Comparison of ENCODE assay signal across 8 cellular contexts in the genomic region with DNA sequence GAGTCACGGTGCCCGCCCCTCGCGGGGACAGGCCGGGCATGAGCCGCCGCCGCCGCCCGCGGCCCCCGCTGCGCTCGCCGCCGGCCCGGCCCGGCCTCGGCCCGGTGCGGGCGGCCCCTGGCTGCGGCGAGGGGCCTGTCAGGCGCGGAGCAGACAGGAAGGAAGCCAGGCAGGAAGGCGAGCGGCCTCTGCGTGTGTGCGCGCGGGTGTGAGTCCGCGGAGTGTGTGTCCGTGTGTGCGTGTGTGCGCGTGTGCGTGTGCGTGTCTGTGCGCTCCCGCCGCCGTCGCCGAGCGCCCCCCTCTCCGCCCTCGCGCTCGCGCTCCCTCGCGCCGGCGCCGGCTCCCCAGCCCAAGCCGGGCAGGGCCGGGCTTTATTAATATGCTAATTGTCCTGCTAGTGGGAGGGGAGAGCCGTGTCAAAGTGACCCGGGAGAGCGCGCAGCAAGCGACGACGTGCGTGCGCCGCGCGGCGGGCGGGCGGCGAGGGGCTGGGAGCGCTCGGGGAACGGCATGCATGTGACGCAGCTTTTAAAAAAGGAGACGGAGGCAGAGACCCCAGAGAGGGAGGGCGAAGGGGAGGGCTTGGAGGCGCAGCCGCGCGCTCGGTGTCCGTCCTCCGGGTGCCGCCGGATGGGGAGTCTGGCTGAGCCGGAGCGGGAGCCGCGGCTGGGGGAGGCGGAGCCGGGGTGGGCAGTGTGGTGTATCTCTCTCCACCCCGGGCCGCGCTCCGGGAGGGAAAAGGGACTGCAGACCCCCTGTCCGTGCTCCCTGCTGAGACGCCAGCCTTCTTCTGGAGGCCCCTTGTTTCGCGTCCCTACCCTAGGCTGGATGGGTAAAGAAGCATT. TPM values are rescaled to one million over a fixed set of nuclear protein-coding genes. Genes with fewer than 3 reads are reported as not detected.
DNase-seq lines count a peak whose midpoint lies in the region; ATAC-seq and TF ChIP-seq lines count a peak whose summit lies in the region.

A gene with protein sequence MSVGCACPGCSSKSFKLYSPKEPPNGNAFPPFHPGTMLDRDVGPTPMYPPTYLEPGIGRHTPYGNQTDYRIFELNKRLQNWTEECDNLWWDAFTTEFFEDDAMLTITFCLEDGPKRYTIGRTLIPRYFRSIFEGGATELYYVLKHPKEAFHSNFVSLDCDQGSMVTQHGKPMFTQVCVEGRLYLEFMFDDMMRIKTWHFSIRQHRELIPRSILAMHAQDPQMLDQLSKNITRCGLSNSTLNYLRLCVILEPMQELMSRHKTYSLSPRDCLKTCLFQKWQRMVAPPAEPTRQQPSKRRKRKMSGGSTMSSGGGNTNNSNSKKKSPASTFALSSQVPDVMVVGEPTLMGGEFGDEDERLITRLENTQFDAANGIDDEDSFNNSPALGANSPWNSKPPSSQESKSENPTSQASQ (minus strand): TSS at position 227 of the 845 bp plus-strand sequence. CDS start 258 bp downstream, outside the sequence.

- TF ChIP-seq CTCF in DND-41 (IDR thresholded peaks at IDR 0.05; ENCODE audit: borderline replicate concordance, extremely low read depth, low read length, poor library complexity, severe bottlenecking) (peak; percentile 15), tibial nerve (IDR thresholded peaks at IDR 0.05) (peak in 2 of 5 experiments; percentile 14 to 43)

- H3K9me3 Mint-ChIP-seq in activated naive CD8-positive, alpha-beta T cell treated with anti-CD3 and anti-CD28 coated beads for 36 hours = no peaks in the 10 kb centered on the region

- H3K4me3 ChIP-seq in DND-41 (ENCODE audit: low read depth in 1 of 2, low read length in 2 of 2) = peak within 1 kb of the TSS; percentile 74 to 91
- peak within 1 kb of the TSS; percentile 67 to 96 (median 91) for H3K4me3 ChIP-seq in tibial nerve

- DNase-seq in DND-41 = peak; percentile 85
- DNase-seq in LHCN-M2 (ENCODE audit: low read depth) = peak; percentile 76
- DNase-seq in activated naive CD8-positive, alpha-beta T cell treated with anti-CD3 and anti-CD28 coated beads for 36 hours = peak; percentile 78
- peak; percentile 80 for DNase-seq in glomerular visceral epithelial cell (ENCODE audit: extremely low spot score)
- DNase-seq in occipital lobe (lab: John Stamatoyannopoulos, UW) = peak; percentile 82
- DNase-seq in tibial nerve (ENCODE audit: low spot score in 2 of 2) = peak; percentile 56 to 67

- peak within 1 kb of the TSS; percentile 89 for H3K9ac ChIP-seq in DND-41 (ENCODE audit: low read depth, low read length)

- TF ChIP-seq EP300 in tibial nerve (IDR thresholded peaks at IDR 0.05) = peak in 1 of 2 donors; percentile 97

- peak within 1 kb of the TSS; percentile 89 for H2AFZ ChIP-seq in DND-41 (ENCODE audit: low read depth, low read length)

- H3K36me3 Mint-ChIP-seq in activated naive CD8-positive, alpha-beta T cell treated with anti-CD3 and anti-CD28 coated beads for 36 hours = peaks cover 4% of the 10 kb centered on the region

- peak within 1 kb of the TSS; percentile 92 for H3K4me3 Mint-ChIP-seq in activated naive CD8-positive, alpha-beta T cell treated with anti-CD3 and anti-CD28 coated beads for 36 hours

- peak within 1 kb of the TSS; percentile 96 for H3K27ac Mint-ChIP-seq in activated naive CD8-positive, alpha-beta T cell treated with anti-CD3 and anti-CD28 coated beads for 36 hours

- peaks cover 50% of the 10 kb centered on the region for H3K79me2 ChIP-seq in DND-41 (ENCODE audit: insufficient read depth, low read length)

- TF ChIP-seq POLR2A in tibial nerve (IDR thresholded peaks at IDR 0.05) = peak; percentile 86 to 91

- peaks cover 43% of the 10 kb centered on the region for H3K4me1 Mint-ChIP-seq in activated naive CD8-positive, alpha-beta T cell treated with anti-CD3 and anti-CD28 coated beads for 36 hours

- ATAC-seq in DND-41 (ENCODE audit: insufficient read depth, low read depth) (peak; percentile 64), GM21786 (IDR thresholded peaks at IDR 0.05; ENCODE audit: unreplicated experiment) (peak; percentile 55), SK-N-SH treated with all-trans-retinoic acid at 6 μM for 48 hours (peak; percentile 62)

- 1% methylated on average over 48 to 63 of the region's 104 CpGs for WGBS in tibial nerve, 2 donors

- H3K27me3 ChIP-seq in DND-41 (ENCODE audit: insufficient read depth, low read length, poor library complexity) (no peaks in the 10 kb centered on the region), tibial nerve (no peaks in the 10 kb centered on the region)

- H3K4me1 ChIP-seq in DND-41 (ENCODE audit: insufficient read depth, low read length) (peaks cover 60% of the 10 kb centered on the region), tibial nerve (peaks cover 7 to 56% (median 48%) of the 10 kb centered on the region in 4 donors)

- H3K4me2 ChIP-seq in DND-41 (ENCODE audit: insufficient read depth, low read length) = peak within 1 kb of the TSS; percentile 85

- H3K27ac ChIP-seq in DND-41 (ENCODE audit: low read length) = peak within 1 kb of the TSS; percentile 89
- peak within 1 kb of the TSS; percentile 92 to 100 (median 98) for H3K27ac ChIP-seq in tibial nerve

- peaks cover 4% of the 10 kb centered on the region; the same call in 1 of the 2 replicates for H4K20me1 ChIP-seq in DND-41 (ENCODE audit: insufficient read depth, low read length)

- H3K27me3 Mint-ChIP-seq in activated naive CD8-positive, alpha-beta T cell treated with anti-CD3 and anti-CD28 coated beads for 36 hours = no peaks in the 10 kb centered on the region

- H3K36me3 ChIP-seq in DND-41 (ENCODE audit: insufficient read depth, low read length) (no peaks in the 10 kb centered on the region), tibial nerve (no peaks in the 10 kb centered on the region)

- H3K9me3 ChIP-seq in DND-41 (ENCODE audit: insufficient read depth, low read length, severe bottlenecking) (no peaks in the 10 kb centered on the region), tibial nerve (no peaks in the 10 kb centered on the region)

TF ChIP-seq in SK-N-SH treated with all-trans-retinoic acid at 6 μM for 48 hours, 23 proteins besides CTCF, POLR2A, EP300 and RAD21:
- TF ChIP-seq, protein P1, sequence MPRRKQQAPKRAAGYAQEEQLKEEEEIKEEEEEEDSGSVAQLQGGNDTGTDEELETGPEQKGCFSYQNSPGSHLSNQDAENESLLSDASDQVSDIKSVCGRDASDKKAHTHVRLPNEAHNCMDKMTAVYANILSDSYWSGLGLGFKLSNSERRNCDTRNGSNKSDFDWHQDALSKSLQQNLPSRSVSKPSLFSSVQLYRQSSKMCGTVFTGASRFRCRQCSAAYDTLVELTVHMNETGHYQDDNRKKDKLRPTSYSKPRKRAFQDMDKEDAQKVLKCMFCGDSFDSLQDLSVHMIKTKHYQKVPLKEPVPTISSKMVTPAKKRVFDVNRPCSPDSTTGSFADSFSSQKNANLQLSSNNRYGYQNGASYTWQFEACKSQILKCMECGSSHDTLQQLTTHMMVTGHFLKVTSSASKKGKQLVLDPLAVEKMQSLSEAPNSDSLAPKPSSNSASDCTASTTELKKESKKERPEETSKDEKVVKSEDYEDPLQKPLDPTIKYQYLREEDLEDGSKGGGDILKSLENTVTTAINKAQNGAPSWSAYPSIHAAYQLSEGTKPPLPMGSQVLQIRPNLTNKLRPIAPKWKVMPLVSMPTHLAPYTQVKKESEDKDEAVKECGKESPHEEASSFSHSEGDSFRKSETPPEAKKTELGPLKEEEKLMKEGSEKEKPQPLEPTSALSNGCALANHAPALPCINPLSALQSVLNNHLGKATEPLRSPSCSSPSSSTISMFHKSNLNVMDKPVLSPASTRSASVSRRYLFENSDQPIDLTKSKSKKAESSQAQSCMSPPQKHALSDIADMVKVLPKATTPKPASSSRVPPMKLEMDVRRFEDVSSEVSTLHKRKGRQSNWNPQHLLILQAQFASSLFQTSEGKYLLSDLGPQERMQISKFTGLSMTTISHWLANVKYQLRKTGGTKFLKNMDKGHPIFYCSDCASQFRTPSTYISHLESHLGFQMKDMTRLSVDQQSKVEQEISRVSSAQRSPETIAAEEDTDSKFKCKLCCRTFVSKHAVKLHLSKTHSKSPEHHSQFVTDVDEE (CRISPR knock-in tag; IDR thresholded peaks at IDR 0.05) = no peak
- TF ChIP-seq GLIS3 (CRISPR knock-in tag; IDR thresholded peaks at IDR 0.05) (0 out of 2 replicates have a peak, but pooled peaks have one; percentile 31), ISL1 (CRISPR knock-in tag; IDR thresholded peaks at IDR 0.05) (no peak), ZNF565 (CRISPR knock-in tag; conservative IDR thresholded peaks at IDR 0.05; ENCODE audit: low read depth) (no peak)
- TF ChIP-seq, protein P2, sequence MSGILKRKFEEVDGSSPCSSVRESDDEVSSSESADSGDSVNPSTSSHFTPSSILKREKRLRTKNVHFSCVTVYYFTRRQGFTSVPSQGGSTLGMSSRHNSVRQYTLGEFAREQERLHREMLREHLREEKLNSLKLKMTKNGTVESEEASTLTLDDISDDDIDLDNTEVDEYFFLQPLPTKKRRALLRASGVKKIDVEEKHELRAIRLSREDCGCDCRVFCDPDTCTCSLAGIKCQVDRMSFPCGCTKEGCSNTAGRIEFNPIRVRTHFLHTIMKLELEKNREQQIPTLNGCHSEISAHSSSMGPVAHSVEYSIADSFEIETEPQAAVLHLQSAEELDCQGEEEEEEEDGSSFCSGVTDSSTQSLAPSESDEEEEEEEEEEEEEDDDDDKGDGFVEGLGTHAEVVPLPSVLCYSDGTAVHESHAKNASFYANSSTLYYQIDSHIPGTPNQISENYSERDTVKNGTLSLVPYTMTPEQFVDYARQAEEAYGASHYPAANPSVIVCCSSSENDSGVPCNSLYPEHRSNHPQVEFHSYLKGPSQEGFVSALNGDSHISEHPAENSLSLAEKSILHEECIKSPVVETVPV (CRISPR knock-in tag; IDR thresholded peaks at IDR 0.05) = no peak
TF ChIP-seq in SK-N-SH treated with all-trans-retinoic acid at 6 μM for 48 hours: peak in this region for 1.

RNA-seq across cellular contexts. Expression of the gene that starts here (rescaled TPM):
- total RNA-seq in LHCN-M2 (2014; rRNA removed) = 27.8 and 35.1 TPM in 2 replicates
- polyA plus RNA-seq in LHCN-M2 (2012) = 37.3 TPM
- 10 to 100 TPM; 68.0 to 71.5 TPM for total RNA-seq in activated naive CD8-positive, alpha-beta T cell treated with anti-CD3 and anti-CD28 coated beads for 36 hours
- 70.8 TPM for total RNA-seq in occipital lobe
- 10 to 100 TPM; 37.0 to 50.7 (median 45.8) TPM for total RNA-seq in tibial nerve

Comparison
In these comparisons a context has a peak if more than half of its experiments do, and no peak if none do; other contexts are left out.
1. Peak in every context shown above with its lines: DNase-seq, ATAC-seq, H3K4me3 ChIP-seq and H3K27ac ChIP-seq.